In the genomic region with DNA sequence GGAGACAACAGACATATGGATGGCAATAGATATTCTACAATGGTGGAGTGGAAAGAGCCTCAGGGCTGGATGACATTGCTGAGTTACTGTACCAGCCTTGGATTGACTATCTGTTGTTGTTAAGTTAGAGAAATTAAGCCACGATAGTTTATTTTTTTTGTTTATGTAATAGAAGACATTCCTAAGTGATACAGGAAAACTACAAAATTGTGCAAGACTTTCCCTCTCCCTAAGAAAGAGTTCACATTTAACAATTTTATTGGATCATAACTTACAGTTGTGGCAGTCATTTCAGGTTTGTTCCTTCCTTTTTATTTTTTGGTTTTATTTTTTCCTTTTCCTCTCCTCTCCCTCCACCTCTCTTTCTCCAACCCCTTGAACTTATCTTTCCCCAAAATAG, we compare ENCODE assay signal across 23 cellular contexts.
DNase-seq lines count a peak whose midpoint lies in the region; ATAC-seq, FAIRE-seq and TF ChIP-seq lines count a peak whose summit lies in the region.
"Had no signal": no experiment of that assay in that cellular context is flagged by ENCODE, and none has a peak within 500 bp of the region (broad histone marks: within the 10 kb centered on the region; RNA-seq: fewer than 3 reads in every experiment).

No MANE protein-coding gene starts in this region.

- H3K36me3 ChIP-seq in SK-N-SH (replicated peaks in 1 of 2; ENCODE audit: control insufficient read depth in 1 of 2, insufficient read depth in 2 of 2, low read length in 1 of 2) (no peaks in the 10 kb centered on the region), adipocyte (ENCODE audit: control insufficient read depth, insufficient read depth, low read length, severe bottlenecking) (no peaks in the 10 kb centered on the region), right lobe of liver (no peaks in the 10 kb centered on the region)
- H3K36me3 ChIP-seq: BLaER1, MG63, SJSA1 had no signal

- no peak for TF ChIP-seq RAD21 in SK-N-SH (IDR thresholded peaks at IDR 0.05; ENCODE audit: low read length)

- no peaks in the 10 kb centered on the region for H4K20me1 ChIP-seq in SK-N-SH (ENCODE audit: insufficient read depth)
- H4K20me1 ChIP-seq: BLaER1 had no signal

- H3K9me3 ChIP-seq in SK-N-SH (no peaks in the 10 kb centered on the region), adipocyte (ENCODE audit: control insufficient read depth, low read length) (peaks cover 2% of the 10 kb centered on the region), right lobe of liver (no peaks in the 10 kb centered on the region)
- H3K9me3 ChIP-seq: BLaER1, MG63, SJSA1 had no signal

- TF ChIP-seq CTCF in SK-N-SH (IDR thresholded peaks at IDR 0.05) (no peak), right lobe of liver (IDR thresholded peaks at IDR 0.05) (no peak)

- H3K4me2 ChIP-seq in SK-N-SH: no peak overlapping the region
- H3K4me2 ChIP-seq: BLaER1 had no signal

- no peak overlapping the region for H2AFZ ChIP-seq in SK-N-SH (ENCODE audit: low read depth)

- WGBS in SK-N-SH (ENCODE audit: low lambda C conversion rate): 82% methylated on average over 1 of the region's 1 CpG
- 31% methylated on average over 1 of the region's 1 CpG for WGBS in right lobe of liver (ENCODE audit: insufficient coverage, low coverage, low lambda C conversion rate, missing lambda C conversion rate)

- no peaks in the 10 kb centered on the region for H3K9me2 ChIP-seq in SK-N-SH

- no peak overlapping the region for H3K27ac ChIP-seq in SK-N-SH (ENCODE audit: low read depth in 2 of 2, low read length in 1 of 2)
- H3K27ac ChIP-seq in right lobe of liver: no peak overlapping the region
- H3K27ac ChIP-seq: BLaER1, SJSA1 had no signal

- CTCF ChIA-PET in SK-N-SH (lab: Yijun Ruan, JAX): interaction anchor here (0.9 to 1.7 kb wide), 2 partner anchors 19 to 27 kb away, joined by 3 to 4 read pairs; no protein-coding TSS in a partner anchor

- DNase-seq in SK-N-SH (no peak), adipocyte (ENCODE audit: low read depth) (peak; percentile 73), fibroblast of peridontal ligament (ENCODE audit: extremely low read depth) (peak; percentile 68), urothelium cell line (ENCODE audit: low spot score) (no peak), NCI-H226 (no peak), right lobe of liver (no peak)
- DNase-seq: CD4-positive, CD25-positive, alpha-beta regulatory T cell; DMS153; H7; KBM-7; MG63; NCI-H446 treated with DMSO at 0.1 percent for 48 hours; NCI-H526; NCI-H82; NK-92 treated with Interleukin-12 subunit alpha and Interleukin-12 subunit beta, amount 100 ng/mL, for 24 hours; PC-3; T-helper 1 cell had no signal

- H3K79me2 ChIP-seq in SK-N-SH (ENCODE audit: insufficient read depth): no peaks in the 10 kb centered on the region

- peak; percentile 72 for FAIRE-seq in urothelium cell line (lab: Jason Lieb, UNC)
- FAIRE-seq: GM18507 had no signal

- H3K4me3 ChIP-seq in SK-N-SH (ENCODE audit: low read depth in 2 of 2, low read length in 1 of 2) (no peak overlapping the region), adipocyte (ENCODE audit: low read length) (no peak overlapping the region), right lobe of liver (no peak overlapping the region)
- H3K4me3 ChIP-seq: BLaER1, MG63, SJSA1 had no signal

- TF ChIP-seq POLR2A in right lobe of liver (IDR thresholded peaks at IDR 0.05): no peak

- no peaks in the 10 kb centered on the region for H3F3A ChIP-seq in SK-N-SH (replicated peaks; ENCODE audit: insufficient read depth)

- POLR2A ChIA-PET in SK-N-SH (lab: Yijun Ruan, JAX): no interaction called here

- no peak for TF ChIP-seq EP300 in SK-N-SH (IDR thresholded peaks at IDR 0.05; ENCODE audit: borderline replicate concordance in 1 of 2, low read depth in 1 of 2, low read length in 1 of 2)

- H3K4me1 ChIP-seq in SK-N-SH (ENCODE audit: control insufficient read depth in 1 of 2, insufficient read depth in 2 of 2, low read depth in 1 of 2, low read length in 1 of 2): peaks cover 0 to 32% of the 10 kb centered on the region in 2 experiments; a peak in 2 of 4 replicates
- H3K4me1 ChIP-seq in adipocyte (ENCODE audit: control insufficient read depth, insufficient read depth, low read length): no peaks in the 10 kb centered on the region
- H3K4me1 ChIP-seq in right lobe of liver: no peaks in the 10 kb centered on the region
- H3K4me1 ChIP-seq: SJSA1 had no signal

- no peak overlapping the region for H3K9ac ChIP-seq in SK-N-SH
- H3K9ac ChIP-seq in adipocyte (ENCODE audit: low read length): no peak overlapping the region
- H3K9ac ChIP-seq: BLaER1 had no signal

- H3K27me3 ChIP-seq in SK-N-SH (ENCODE audit: insufficient read depth) (no peaks in the 10 kb centered on the region), adipocyte (replicated peaks; ENCODE audit: control insufficient read depth, insufficient read depth, low read length) (no peaks in the 10 kb centered on the region), right lobe of liver (no peaks in the 10 kb centered on the region)
- H3K27me3 ChIP-seq: BLaER1, MG63, SJSA1 had no signal

- intact Hi-C loops in right lobe of liver (cut with DNase I): no loop called here

- no peak for ATAC-seq in SK-N-SH treated with all-trans-retinoic acid at 6 μM for 48 hours
- ATAC-seq in right lobe of liver: no peak
- ATAC-seq in HG02623 (IDR thresholded peaks at IDR 0.05; ENCODE audit: unreplicated experiment): no peak
- ATAC-seq: PC-3, Right ventricle myocardium inferior had no signal

TF ChIP-seq in SK-N-SH treated with all-trans-retinoic acid at 6 μM for 48 hours, 23 proteins besides CTCF, POLR2A, EP300 and RAD21:
- TF ChIP-seq ZNF70 (CRISPR knock-in tag; IDR thresholded peaks at IDR 0.05): 0 out of 2 replicates have a peak, but pooled peaks have one; percentile 26
- no peak for TF ChIP-seq SNAI2 (CRISPR knock-in tag; IDR thresholded peaks at IDR 0.05)
- TF ChIP-seq ZNF565 (CRISPR knock-in tag; conservative IDR thresholded peaks at IDR 0.05; ENCODE audit: low read depth): no peak
- TF ChIP-seq, protein P1, sequence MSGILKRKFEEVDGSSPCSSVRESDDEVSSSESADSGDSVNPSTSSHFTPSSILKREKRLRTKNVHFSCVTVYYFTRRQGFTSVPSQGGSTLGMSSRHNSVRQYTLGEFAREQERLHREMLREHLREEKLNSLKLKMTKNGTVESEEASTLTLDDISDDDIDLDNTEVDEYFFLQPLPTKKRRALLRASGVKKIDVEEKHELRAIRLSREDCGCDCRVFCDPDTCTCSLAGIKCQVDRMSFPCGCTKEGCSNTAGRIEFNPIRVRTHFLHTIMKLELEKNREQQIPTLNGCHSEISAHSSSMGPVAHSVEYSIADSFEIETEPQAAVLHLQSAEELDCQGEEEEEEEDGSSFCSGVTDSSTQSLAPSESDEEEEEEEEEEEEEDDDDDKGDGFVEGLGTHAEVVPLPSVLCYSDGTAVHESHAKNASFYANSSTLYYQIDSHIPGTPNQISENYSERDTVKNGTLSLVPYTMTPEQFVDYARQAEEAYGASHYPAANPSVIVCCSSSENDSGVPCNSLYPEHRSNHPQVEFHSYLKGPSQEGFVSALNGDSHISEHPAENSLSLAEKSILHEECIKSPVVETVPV (CRISPR knock-in tag; IDR thresholded peaks at IDR 0.05): no peak

TF ChIP-seq in SK-N-SH, 30 proteins besides CTCF, POLR2A, EP300 and RAD21:
- TF ChIP-seq, protein P2, sequence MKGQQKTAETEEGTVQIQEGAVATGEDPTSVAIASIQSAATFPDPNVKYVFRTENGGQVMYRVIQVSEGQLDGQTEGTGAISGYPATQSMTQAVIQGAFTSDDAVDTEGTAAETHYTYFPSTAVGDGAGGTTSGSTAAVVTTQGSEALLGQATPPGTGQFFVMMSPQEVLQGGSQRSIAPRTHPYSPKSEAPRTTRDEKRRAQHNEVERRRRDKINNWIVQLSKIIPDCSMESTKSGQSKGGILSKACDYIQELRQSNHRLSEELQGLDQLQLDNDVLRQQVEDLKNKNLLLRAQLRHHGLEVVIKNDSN (IDR thresholded peaks at IDR 0.05; ENCODE audit: borderline replicate concordance, low read depth): no peak
- TF ChIP-seq YY1 (IDR thresholded peaks at IDR 0.05; ENCODE audit: low read depth): no peak
- no peak for TF ChIP-seq SIN3A (IDR thresholded peaks at IDR 0.05; ENCODE audit: borderline replicate concordance, low read depth, low read length)
- no peak for TF ChIP-seq GATA2 (CRISPR knock-in tag; IDR thresholded peaks at IDR 0.05)
- TF ChIP-seq, protein P3, sequence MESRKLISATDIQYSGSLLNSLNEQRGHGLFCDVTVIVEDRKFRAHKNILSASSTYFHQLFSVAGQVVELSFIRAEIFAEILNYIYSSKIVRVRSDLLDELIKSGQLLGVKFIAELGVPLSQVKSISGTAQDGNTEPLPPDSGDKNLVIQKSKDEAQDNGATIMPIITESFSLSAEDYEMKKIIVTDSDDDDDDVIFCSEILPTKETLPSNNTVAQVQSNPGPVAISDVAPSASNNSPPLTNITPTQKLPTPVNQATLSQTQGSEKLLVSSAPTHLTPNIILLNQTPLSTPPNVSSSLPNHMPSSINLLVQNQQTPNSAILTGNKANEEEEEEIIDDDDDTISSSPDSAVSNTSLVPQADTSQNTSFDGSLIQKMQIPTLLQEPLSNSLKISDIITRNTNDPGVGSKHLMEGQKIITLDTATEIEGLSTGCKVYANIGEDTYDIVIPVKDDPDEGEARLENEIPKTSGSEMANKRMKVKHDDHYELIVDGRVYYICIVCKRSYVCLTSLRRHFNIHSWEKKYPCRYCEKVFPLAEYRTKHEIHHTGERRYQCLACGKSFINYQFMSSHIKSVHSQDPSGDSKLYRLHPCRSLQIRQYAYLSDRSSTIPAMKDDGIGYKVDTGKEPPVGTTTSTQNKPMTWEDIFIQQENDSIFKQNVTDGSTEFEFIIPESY (IDR thresholded peaks at IDR 0.05; ENCODE audit: borderline replicate concordance, low read depth): no peak
- TF ChIP-seq POLR2AphosphoS5 (IDR thresholded peaks at IDR 0.05; ENCODE audit: low read depth, low read length): no peak

Comparison
In these comparisons a context has a peak if more than half of its experiments do, and no peak if none do; other contexts are left out.
1. DNase-seq: peak in adipocyte (single experiment) and fibroblast of peridontal ligament (single experiment); none in SK-N-SH (single experiment), urothelium cell line (single experiment), NCI-H226 (single experiment) and right lobe of liver (0 of 3).